8 cellular contexts compared by ENCODE assay signal in genomic region chr1:26287033-26287711, GRCh38. TPM values are rescaled to one million over a fixed set of nuclear protein-coding genes. Genes with fewer than 3 reads are reported as not detected.
DNase-seq lines count a peak whose midpoint lies in the region; ATAC-seq and TF ChIP-seq lines count a peak whose summit lies in the region.

No MANE protein-coding gene starts in this region.

- WGBS in stomach, 5 donors = 48 to 74% (median 68%) methylated on average over 8 of the region's 8 CpGs

- H3K27ac ChIP-seq in stomach (peak overlapping the region in 4 of 5 donors; percentile 61 to 100 (median 69)), caudate nucleus (ENCODE audit: low read depth, low read length) (no peak overlapping the region)

- TF ChIP-seq CTCF in GM13976 (IDR thresholded peaks at IDR 0.05; ENCODE audit: borderline replicate concordance, control extremely low read depth, extremely low read depth, insufficient read depth, missing control alignments) (no peak), stomach (IDR thresholded peaks at IDR 0.05) (no peak)

- TF ChIP-seq EP300 in stomach (IDR thresholded peaks at IDR 0.05) = no peak

- no peak overlapping the region for H3K4me3 ChIP-seq in stomach

- H3K4me1 ChIP-seq in stomach = peaks cover 33 to 100% (median 51%) of the 10 kb centered on the region in 4 donors

- ATAC-seq in HG02981 (IDR thresholded peaks at IDR 0.05; ENCODE audit: unreplicated experiment) = peak; percentile 38

- no peak for TF ChIP-seq POLR2A in stomach (IDR thresholded peaks at IDR 0.05)

- intact Hi-C loops in stomach (cut with DNase I; ENCODE audit: low total_unique reads) = loop anchor here (5.0 kb wide), 1 partner anchor 35 kb away; no protein-coding TSS in a partner anchor

- no peaks in the 10 kb centered on the region for H3K27me3 ChIP-seq in stomach

- in situ Hi-C loops in GM13976 (cut with MboI; ENCODE audit: low sequenced_read_pairs, unreplicated experiment) = no loop called here

- peaks cover 0 to 7% (median 3%) of the 10 kb centered on the region in 4 donors for H3K36me3 ChIP-seq in stomach

- no peaks in the 10 kb centered on the region for H3K9me3 ChIP-seq in stomach

- DNase-seq in GM13976 (ENCODE audit: low spot score) (peak; percentile 68), UCSD-AML1 (lab: John Stamatoyannopoulos, UW; ENCODE audit: unreplicated experiment) (peak; percentile 84), glomerular visceral epithelial cell (ENCODE audit: extremely low spot score) (peak; percentile 35), stomach (peak; percentile 44), DMS79 (lab: John Stamatoyannopoulos, UW) (no peak), NCI-H345 treated with DMSO at 0.1 percent for 48 hours (lab: John Stamatoyannopoulos, UW; ENCODE audit: unreplicated experiment) (no peak), caudate nucleus (lab: John Stamatoyannopoulos, UW) (no peak)

RNA-seq across cellular contexts. Expression of gene SH3BGRL3, which starts 7.3 kb away (rescaled TPM):
- 100 to 1,000 TPM in 1 of 5 donors, 10 to 100 TPM in 3, 1 to 10 TPM in 1; 7.2 to 102 (median 29.5) TPM for total RNA-seq in stomach
- 100 to 1,000 TPM; 142 to 267 (median 227) TPM for polyA plus RNA-seq in stomach

RNA-seq across cellular contexts. Expression of gene UBXN11, which starts 19.3 kb away (rescaled TPM):
- total RNA-seq in stomach = 10 to 100 TPM in 3 of 5 donors, 1 to 10 TPM in 2; 7.3 to 12.9 (median 12.2) TPM
- 10 to 100 TPM; 14.4 to 26.3 (median 19.3) TPM for polyA plus RNA-seq in stomach

RNA-seq across cellular contexts. Expression of gene CD52, which starts 30.6 kb away (rescaled TPM):
- 10 to 100 TPM in 2 of 5 donors, 1 to 10 TPM in 1, not detected in 2; 5.1 to 15.2 (median 10.7) TPM for total RNA-seq in stomach
- 10 to 100 TPM; 27.3 to 68.2 (median 48.7) TPM for polyA plus RNA-seq in stomach

RNA-seq across cellular contexts. Expression of gene CEP85, which starts 53.2 kb away (rescaled TPM):
- total RNA-seq in stomach = 10 to 100 TPM in 3 of 5 donors, 1 to 10 TPM in 1, under 1 TPM in 1; 0.58 to 21.0 (median 10.3) TPM
- polyA plus RNA-seq in stomach = 1 to 10 TPM; 2.1 to 5.3 (median 2.7) TPM

Comparison
In these comparisons a context has a peak if more than half of its experiments do, and no peak if none do; other contexts are left out.
1. DNase-seq: peak in GM13976 (single experiment), UCSD-AML1 (single experiment), glomerular visceral epithelial cell (single experiment) and stomach (single experiment); none in DMS79 (single experiment), NCI-H345 treated with DMSO at 0.1 percent for 48 hours (single experiment) and caudate nucleus (0 of 61).